Comparison of ENCODE assay signal across 27 cellular contexts in genomic region chrX:1308476-1308875, GRCh38.
"Had no signal": no experiment of that assay in that cellular context is flagged by ENCODE, and none has a peak within 500 bp of the region (broad histone marks: within the 10 kb centered on the region; RNA-seq: fewer than 3 reads in every experiment).

No MANE protein-coding gene starts in this region.

- H3K36me3 ChIP-seq: brain microvascular endothelial cell, Peyer's patch had no signal

- H3K27me3 Mint-ChIP-seq: activated CD4-positive, alpha-beta T cell treated with anti-CD3 and anti-CD28 coated beads, Interleukin-2, amount 10 ng/mL, durations not matched to agents 7 days and 5 days; activated T-cell treated with anti-CD3 and anti-CD28 coated beads, Interleukin-2, amount 50 U/mL, for 24 hours had no signal

- H3K36me3 Mint-ChIP-seq: activated naive CD4-positive, alpha-beta T cell treated with anti-CD3 and anti-CD28 coated beads, Interleukin-2, amount 50 U/mL, for 72 hours had no signal

- H3K4me1 ChIP-seq: Peyer's patch had no signal

- DNase-seq: activated CD4-positive, alpha-beta T cell treated with anti-CD3 and anti-CD28 coated beads, Interleukin-2, amount 10 ng/mL, durations not matched to agents 7 days and 5 days; activated CD4-positive, alpha-beta T cell treated with anti-CD3 and anti-CD28 coated beads, Interleukin-2, amount 50 U/mL, for 48 hours; activated CD8-positive, alpha-beta T cell treated with anti-CD3 and anti-CD28 coated beads, Interleukin-2, amount 10 ng/mL, durations not matched to agents 7 days and 5 days; activated gamma-delta T cell treated with Interleukin-2 at 50 U/mL for 16 hours; activated naive CD4-positive, alpha-beta T cell treated with anti-CD3 and anti-CD28 coated beads for 36 hours; activated T-cell treated with anti-CD3 and anti-CD28 coated beads, Interleukin-2, amount 50 U/mL, for 24 hours; amniotic stem cell; brain microvascular endothelial cell; MM.1S; MV-4-11; NCI-H1092; NCI-H1436 treated with DMSO at 0.1 percent for 48 hours; NCI-H1694 treated with DMSO at 0.1 percent for 48 hours; NCI-H2029; NCI-H2107; NCI-H2171; NCI-H510A; NCI-H526; NCI-H748 treated with DMSO at 0.1 percent for 48 hours; NK-92 treated with Interleukin-12 subunit alpha and Interleukin-12 subunit beta, amount 100 ng/mL, for 24 hours; PC-3; Peyer's patch; SIG-M5; T-helper 1 cell had no signal

- H3K4me3 ChIP-seq: Peyer's patch had no signal

- H3K27me3 ChIP-seq: brain microvascular endothelial cell, Peyer's patch had no signal

- H3K4me1 Mint-ChIP-seq: activated CD4-positive, alpha-beta T cell treated with anti-CD3 and anti-CD28 coated beads, Interleukin-2, amount 10 ng/mL, durations not matched to agents 7 days and 5 days had no signal

- H3K27ac ChIP-seq: brain microvascular endothelial cell, KMS-11, Peyer's patch, RWPE1 had no signal

- H3K4me3 Mint-ChIP-seq: activated CD4-positive, alpha-beta T cell treated with anti-CD3 and anti-CD28 coated beads, Interleukin-2, amount 10 ng/mL, durations not matched to agents 7 days and 5 days; activated CD8-positive, alpha-beta T cell treated with anti-CD3 and anti-CD28 coated beads, Interleukin-2, amount 10 ng/mL, durations not matched to agents 7 days and 5 days; activated naive CD4-positive, alpha-beta T cell treated with anti-CD3 and anti-CD28 coated beads for 36 hours; activated T-cell treated with anti-CD3 and anti-CD28 coated beads, Interleukin-2, amount 50 U/mL, for 24 hours had no signal

- H3K9me3 Mint-ChIP-seq: activated T-cell treated with anti-CD3 and anti-CD28 coated beads, Interleukin-2, amount 50 U/mL, for 24 hours had no signal

- H3K27ac Mint-ChIP-seq: activated CD4-positive, alpha-beta T cell treated with anti-CD3 and anti-CD28 coated beads, Interleukin-2, amount 10 ng/mL, durations not matched to agents 7 days and 5 days; activated CD8-positive, alpha-beta T cell treated with anti-CD3 and anti-CD28 coated beads, Interleukin-2, amount 10 ng/mL, durations not matched to agents 7 days and 5 days; activated naive CD4-positive, alpha-beta T cell treated with anti-CD3 and anti-CD28 coated beads for 36 hours; activated naive CD4-positive, alpha-beta T cell treated with anti-CD3 and anti-CD28 coated beads, Interleukin-2, amount 50 U/mL, for 72 hours; activated T-cell treated with anti-CD3 and anti-CD28 coated beads, Interleukin-2, amount 50 U/mL, for 24 hours had no signal
